In the genomic region with DNA sequence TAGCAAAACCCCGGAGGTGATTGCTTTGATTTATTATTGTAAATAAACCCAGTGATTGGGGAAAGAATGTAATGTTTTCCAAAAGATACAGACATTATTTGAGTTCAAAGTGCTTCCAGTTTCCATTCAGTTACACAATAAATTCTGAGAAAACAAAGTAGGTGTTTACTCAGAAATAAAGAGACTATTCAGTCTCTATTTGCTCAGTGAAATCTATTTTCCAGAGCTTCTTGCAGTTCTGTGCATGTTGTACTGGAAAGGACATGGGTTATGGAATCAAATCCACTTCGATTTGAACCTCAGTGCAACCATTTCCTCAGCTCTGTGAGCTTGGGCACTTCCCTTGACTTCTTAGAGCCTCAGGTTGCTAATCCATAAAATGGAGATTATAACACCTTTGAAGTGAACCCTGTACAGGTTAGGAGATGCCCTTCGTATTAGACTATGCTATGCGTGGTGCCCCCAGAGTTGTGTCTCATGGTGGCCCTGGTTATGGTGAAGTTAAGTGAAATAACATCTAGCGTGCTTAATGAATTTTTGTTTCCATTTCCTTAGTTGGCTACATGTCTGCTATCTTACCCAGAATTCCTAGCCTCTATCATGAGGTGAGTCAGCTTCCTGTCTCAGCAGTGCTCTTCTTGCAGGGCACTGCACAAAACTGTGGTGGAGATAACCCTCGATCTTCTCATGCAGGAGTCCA, we compare ENCODE assay signal across 8 cellular contexts.
DNase-seq lines count a peak whose midpoint lies in the region; ATAC-seq lines count a peak whose summit lies in the region.

No MANE protein-coding gene starts in this region.

- ATAC-seq in HG03520 (IDR thresholded peaks at IDR 0.05; ENCODE audit: unreplicated experiment) (peak; percentile 39), memory B cell (ENCODE audit: low read depth) (peak; percentile 63), HG02623 (IDR thresholded peaks at IDR 0.05; ENCODE audit: unreplicated experiment) (no peak)

- peak overlapping the region; percentile 74 for H3K4me3 Mint-ChIP-seq in memory B cell

- peaks cover 49% of the 10 kb centered on the region for H3K36me3 Mint-ChIP-seq in memory B cell

- H3K9me3 Mint-ChIP-seq in memory B cell = no peaks in the 10 kb centered on the region

- H3K27me3 Mint-ChIP-seq in memory B cell = no peaks in the 10 kb centered on the region

- DNase-seq in NOMO-1 treated with dmso at 0.1 percent for 144 hours (lab: John Stamatoyannopoulos, UW; ENCODE audit: unreplicated experiment) (peak; percentile 60), NOMO-1 treated with DMSO at 0.1 percent for 48 hours (lab: John Stamatoyannopoulos, UW; ENCODE audit: unreplicated experiment) (no peak), activated T-cell treated with anti-CD3 and anti-CD28 coated beads for 24 hours (ENCODE audit: low read depth) (peak; percentile 37), memory B cell (ENCODE audit: low spot score in 2 of 2) (no peak), islet precursor cell (no peak), C1 segment of cervical spinal cord (lab: John Stamatoyannopoulos, UW) (no peak)

- peaks cover 62% of the 10 kb centered on the region for H3K4me1 Mint-ChIP-seq in memory B cell

- H3K27ac Mint-ChIP-seq in memory B cell = peak overlapping the region; percentile 95

Comparison
In these comparisons a context has a peak if more than half of its experiments do, and no peak if none do; other contexts are left out.
1. DNase-seq: peak in NOMO-1 treated with dmso at 0.1 percent for 144 hours (single experiment) and activated T-cell treated with anti-CD3 and anti-CD28 coated beads for 24 hours (single experiment); none in NOMO-1 treated with DMSO at 0.1 percent for 48 hours (single experiment), memory B cell (0 of 2), islet precursor cell (single experiment) and C1 segment of cervical spinal cord (0 of 14).